Comparison of ENCODE assay signal across 1 cellular context in genomic region chr17:57016764-57017116, GRCh38.
A peak's percentile ranks its signal among the peaks of the same experiment; 100 is the strongest.
TF ChIP-seq lines count a peak whose summit lies in the region.

No MANE protein-coding gene starts in this region.

TF ChIP-seq in SK-N-SH treated with all-trans-retinoic acid at 6 μM for 48 hours, 23 proteins besides CTCF, POLR2A, EP300 and RAD21:
- no peak for TF ChIP-seq TSHZ2 (CRISPR knock-in tag; IDR thresholded peaks at IDR 0.05)
- no peak for TF ChIP-seq PATZ1 (CRISPR knock-in tag; IDR thresholded peaks at IDR 0.05; ENCODE audit: borderline replicate concordance)
- peak; percentile 64 for TF ChIP-seq ISL1 (CRISPR knock-in tag; IDR thresholded peaks at IDR 0.05)
- TF ChIP-seq BACH2 (CRISPR knock-in tag; IDR thresholded peaks at IDR 0.05; ENCODE audit: borderline replicate concordance): no peak
- no peak for TF ChIP-seq GLIS3 (CRISPR knock-in tag; IDR thresholded peaks at IDR 0.05)
- TF ChIP-seq PPARA (CRISPR knock-in tag; IDR thresholded peaks at IDR 0.05; ENCODE audit: borderline replicate concordance): no peak
- TF ChIP-seq CSDC2 (CRISPR knock-in tag; IDR thresholded peaks at IDR 0.05): no peak
- 0 out of 2 replicates have a peak, but pooled peaks have one; percentile 61 for TF ChIP-seq ZFP3 (CRISPR knock-in tag; IDR thresholded peaks at IDR 0.05)
- 0 out of 2 replicates have a peak, but pooled peaks have one; percentile 7 for TF ChIP-seq SNAI2 (CRISPR knock-in tag; IDR thresholded peaks at IDR 0.05)
- TF ChIP-seq, protein P1, sequence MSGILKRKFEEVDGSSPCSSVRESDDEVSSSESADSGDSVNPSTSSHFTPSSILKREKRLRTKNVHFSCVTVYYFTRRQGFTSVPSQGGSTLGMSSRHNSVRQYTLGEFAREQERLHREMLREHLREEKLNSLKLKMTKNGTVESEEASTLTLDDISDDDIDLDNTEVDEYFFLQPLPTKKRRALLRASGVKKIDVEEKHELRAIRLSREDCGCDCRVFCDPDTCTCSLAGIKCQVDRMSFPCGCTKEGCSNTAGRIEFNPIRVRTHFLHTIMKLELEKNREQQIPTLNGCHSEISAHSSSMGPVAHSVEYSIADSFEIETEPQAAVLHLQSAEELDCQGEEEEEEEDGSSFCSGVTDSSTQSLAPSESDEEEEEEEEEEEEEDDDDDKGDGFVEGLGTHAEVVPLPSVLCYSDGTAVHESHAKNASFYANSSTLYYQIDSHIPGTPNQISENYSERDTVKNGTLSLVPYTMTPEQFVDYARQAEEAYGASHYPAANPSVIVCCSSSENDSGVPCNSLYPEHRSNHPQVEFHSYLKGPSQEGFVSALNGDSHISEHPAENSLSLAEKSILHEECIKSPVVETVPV (CRISPR knock-in tag; IDR thresholded peaks at IDR 0.05): no peak
- no peak for TF ChIP-seq CREB5 (CRISPR knock-in tag; IDR thresholded peaks at IDR 0.05; ENCODE audit: low read depth)
- no peak for TF ChIP-seq ARNTL (CRISPR knock-in tag; IDR thresholded peaks at IDR 0.05; ENCODE audit: borderline replicate concordance, low read depth)
- no peak for TF ChIP-seq RARB (CRISPR knock-in tag; IDR thresholded peaks at IDR 0.05)
- TF ChIP-seq ZC3H10 (CRISPR knock-in tag; IDR thresholded peaks at IDR 0.05): no peak
- no peak for TF ChIP-seq ZNF8 (CRISPR knock-in tag; IDR thresholded peaks at IDR 0.05)
- TF ChIP-seq ZNF70 (CRISPR knock-in tag; IDR thresholded peaks at IDR 0.05): no peak
- no peak for TF ChIP-seq TCF4 (CRISPR knock-in tag; IDR thresholded peaks at IDR 0.05; ENCODE audit: borderline replicate concordance)
- no peak for TF ChIP-seq TOX (CRISPR knock-in tag; IDR thresholded peaks at IDR 0.05; ENCODE audit: borderline replicate concordance)
- no peak for TF ChIP-seq OSR1 (CRISPR knock-in tag; IDR thresholded peaks at IDR 0.05)
- no peak for TF ChIP-seq ZFP30 (CRISPR knock-in tag; IDR thresholded peaks at IDR 0.05)
